ENCODE assay signal across 9 cellular contexts in genomic region chrX:71702853-71703252, GRCh38. TPM values are rescaled to one million over a fixed set of nuclear protein-coding genes. Genes with fewer than 3 reads are reported as not detected.
DNase-seq lines count a peak whose midpoint lies in the region; ATAC-seq, FAIRE-seq and TF ChIP-seq lines count a peak whose summit lies in the region.
"Not testable (repeated sequence)": the region's sequence is repeated elsewhere in the genome, so short reads cannot be mapped to it uniquely, and the experiment has no call there.
"Had no signal": no experiment of that assay in that cellular context is flagged by ENCODE, and none has a peak within 500 bp of the region (broad histone marks: within the 10 kb centered on the region; RNA-seq: fewer than 3 reads in every experiment).

No MANE protein-coding gene starts in this region.

- not testable (repeated sequence) for H3K4me2 ChIP-seq in K562 (ENCODE audit: insufficient read depth, low read length)

- intact Hi-C loops in K562 (cut with micrococcal nuclease), result not testable (repeated sequence)

- not testable (repeated sequence) for H3K79me2 ChIP-seq in K562 (ENCODE audit: control insufficient read depth, insufficient read depth, low read length)

- not testable (repeated sequence) for H3K4me3 ChIP-seq in K562

- TF ChIP-seq RAD21 in K562 (CRISPR knock-in tag; conservative IDR thresholded peaks at IDR 0.05 in 1 of 2, IDR thresholded peaks at IDR 0.05 in 1 of 2), result not testable (repeated sequence)

- H3K9me1 ChIP-seq in K562 (ENCODE audit: control insufficient read depth, insufficient read depth, low read length), result not testable (repeated sequence)

- not testable (repeated sequence) for TF ChIP-seq EP300 in K562 (IDR thresholded peaks at IDR 0.05; ENCODE audit: low read length)

- not testable (repeated sequence) for TF ChIP-seq CTCF in K562 (IDR thresholded peaks at IDR 0.05 in 2 of 3, conservative IDR thresholded peaks at IDR 0.05 in 1 of 3; ENCODE audit: insufficient read depth in 2 of 3, low read depth in 1 of 3, low read length in 3 of 3)

- CTCF ChIA-PET in K562 (lab: Yijun Ruan, JAX; ENCODE audit: low intra/inter-chr PET ratio), result not testable (repeated sequence)

- not testable (repeated sequence) for H3K27me3 ChIP-seq in K562 (ENCODE audit: control insufficient read depth in 2 of 2, insufficient read depth in 2 of 2, low read length in 2 of 2)

- H3K36me3 Mint-ChIP-seq in naive thymus-derived CD8-positive, alpha-beta T cell, result not testable (repeated sequence)

- H3K27me3 Mint-ChIP-seq in naive thymus-derived CD8-positive, alpha-beta T cell, result not testable (repeated sequence)

- ATAC-seq in GM18502 (IDR thresholded peaks at IDR 0.05; ENCODE audit: poor library complexity, unreplicated experiment) (peak; percentile 68), GM19043 (IDR thresholded peaks at IDR 0.05; ENCODE audit: low read depth, unreplicated experiment) (peak; percentile 57), GM21619 (IDR thresholded peaks at IDR 0.05; ENCODE audit: unreplicated experiment) (peak; percentile 54), HG02884 (IDR thresholded peaks at IDR 0.05; ENCODE audit: unreplicated experiment) (peak; percentile 50), SK-N-SH treated with all-trans-retinoic acid at 6 μM for 48 hours (peak; percentile 42; the same call in 1 of the 3 replicates), K562 (peak; percentile 90)
- ATAC-seq in naive thymus-derived CD8-positive, alpha-beta T cell, result peak; percentile 45 to 48

- H3K27ac ChIP-seq in K562 (ENCODE audit: extremely low read depth, low read depth, low read length), result not testable (repeated sequence)

- not testable (repeated sequence) for H3K4me1 ChIP-seq in K562 (replicated peaks in 1 of 2; ENCODE audit: control insufficient read depth in 2 of 2, insufficient read depth in 2 of 2, low read length in 2 of 2)

- BruUV-seq in K562 (replicated peaks; lab: Mats Ljungman, UMichigan), result not testable (repeated sequence)

- H3K4me1 Mint-ChIP-seq in naive thymus-derived CD8-positive, alpha-beta T cell, result not testable (repeated sequence)

- POLR2A ChIA-PET in K562 (lab: Yijun Ruan, JAX); naive thymus-derived CD8-positive, alpha-beta T cell (lab: Charles Lee): not testable (repeated sequence)

- H3K36me3 ChIP-seq in K562 (ENCODE audit: control insufficient read depth, insufficient read depth, low read length), result not testable (repeated sequence)

- H2AFZ ChIP-seq in K562 (ENCODE audit: low read depth, low read length), result not testable (repeated sequence)

- not testable (repeated sequence) for TF ChIP-seq POLR2A in K562 (conservative IDR thresholded peaks at IDR 0.05)

- in situ Hi-C loops in K562 (cut with MboI), result not testable (repeated sequence)

- H3K9ac ChIP-seq in K562 (ENCODE audit: insufficient read depth in 1 of 2, low read depth in 2 of 2, low read length in 2 of 2), result not testable (repeated sequence)

- H3K9me3 Mint-ChIP-seq in naive thymus-derived CD8-positive, alpha-beta T cell, result not testable (repeated sequence)

- no CpG with 5 or more reads among the region's 12 CpGs for WGBS in K562 (ENCODE audit: insufficient coverage, low coverage, missing lambda C conversion rate)

- not testable (repeated sequence) for H3K4me3 Mint-ChIP-seq in naive thymus-derived CD8-positive, alpha-beta T cell

- not testable (repeated sequence) for H3K27ac Mint-ChIP-seq in naive thymus-derived CD8-positive, alpha-beta T cell

- not testable (repeated sequence) for DNase-seq in K562 (ENCODE audit: extremely low read depth in 1 of 4, low spot score in 3 of 4); naive thymus-derived CD8-positive, alpha-beta T cell

- not testable (repeated sequence) for FAIRE-seq in K562 (lab: Jason Lieb, UNC)

- H4K20me1 ChIP-seq in K562 (replicated peaks; ENCODE audit: control insufficient read depth, insufficient read depth, low read length), result not testable (repeated sequence)

- H3K9me3 ChIP-seq in K562 (replicated peaks; ENCODE audit: control insufficient read depth, insufficient read depth, low read depth, low read length), result not testable (repeated sequence)

RNA-seq across cellular contexts. Expression of gene CXorf49, which starts 15.2 kb away (rescaled TPM):
- total RNA-seq in K562 (2011; cell fraction: chromatin; rRNA removed; ENCODE audit: low replicate concordance), result not detected in 2 replicates
- not detected in 2 replicates for total RNA-seq in K562 (2011; cell fraction: nucleolus; rRNA removed)
- total RNA-seq in K562 (2011; cell fraction: nucleoplasm; rRNA removed), result not detected in 2 replicates
- total RNA-seq in K562 (2014; rRNA removed) (not detected in 2 replicates), K562 (2014; rRNA removed; fragmentation: Illumina TruSeq; extraction: Trizol) (not detected in 2 replicates), K562 (2015; rRNA removed; fragmentation: Illumina TruSeq; extraction: Trizol) (not detected in 2 replicates), K562 (2021) (not detected in 2 replicates)
- polyA plus RNA-seq in K562 (2011; rRNA removed) (not detected in 2 replicates), K562 (2014; fragmentation: Illumina TruSeq; extraction: Trizol) (not detected in 2 replicates), K562 (2014; fragmentation: Nextera tagmentation; extraction: Ambion mirVana) (not detected), K562 (2014; rRNA removed) (not detected in 2 replicates)
- not detected in 2 replicates for polyA plus RNA-seq in K562 (2011; cell fraction: cytosol; rRNA removed)
- 0.06 TPM in 1 of 2 replicates, not detected in the other for polyA plus RNA-seq in K562 (2011; cell fraction: nucleus; rRNA removed)
- polyA plus RNA-seq in K562 (2012), result not detected in 2 replicates
- polyA minus RNA-seq in K562 (2011; rRNA and poly(A)+ RNA removed), result not detected in 2 replicates
- polyA minus RNA-seq in K562 (2011; cell fraction: cytosol; rRNA and poly(A)+ RNA removed), result not detected in 2 replicates
- polyA minus RNA-seq in K562 (2011; cell fraction: nucleus; rRNA and poly(A)+ RNA removed), result not detected in 2 replicates
- not detected for total RNA-seq in naive thymus-derived CD8-positive, alpha-beta T cell
- polyA plus RNA-seq in naive thymus-derived CD8-positive, alpha-beta T cell, result not detected
- total RNA-seq: CD4-positive, alpha-beta memory T cell; SK-MEL-5 had no signal
- polyA plus RNA-seq: CD4-positive, alpha-beta memory T cell had no signal
